ENCODE assay signal across 8 cellular contexts in genomic region chr9:107637421-107638420, GRCh38.
DNase-seq lines count a peak whose midpoint lies in the region; ATAC-seq and TF ChIP-seq lines count a peak whose summit lies in the region.

No MANE protein-coding gene starts in this region.

- H3K4me1 Mint-ChIP-seq in CD14-positive monocyte = peaks cover 45% of the 10 kb centered on the region

- intact Hi-C loops in CD14-positive monocyte (cut with micrococcal nuclease) = loop anchor here (2.0 to 10.0 kb wide), 5 partner anchors 37 to 150 kb away; partner anchors contain the start of gene KLF4 (in 1 of the 2)
- intact Hi-C loops in transverse colon (cut with DNase I; ENCODE audit: low total_unique reads) = loop anchor here (2.0 to 5.0 kb wide), 3 partner anchors 113 to 1750 kb away; no protein-coding TSS in a partner anchor

- peak overlapping the region; percentile 81 to 92 for H3K4me3 Mint-ChIP-seq in CD14-positive monocyte

- H3K4me3 ChIP-seq in fibroblast of the aortic adventitia (ENCODE audit: low read depth, low read length) (peak overlapping the region; percentile 64), mucosa of rectum (ENCODE audit: low read length in 2 of 2) (peak overlapping the region; percentile 74 to 76), transverse colon (peak overlapping the region; percentile 1 to 53 (median 38))

- ATAC-seq in HG03066 (IDR thresholded peaks at IDR 0.05; ENCODE audit: low read depth, unreplicated experiment) (peak; percentile 58), GM18511 (IDR thresholded peaks at IDR 0.05; ENCODE audit: unreplicated experiment) (no peak)

- H3K9me3 ChIP-seq in mucosa of rectum (ENCODE audit: control insufficient read depth in 2 of 2, low read length in 2 of 2) = no peaks in the 10 kb centered on the region
- H3K9me3 ChIP-seq in transverse colon = no peaks in the 10 kb centered on the region

- H3K9me3 Mint-ChIP-seq in CD14-positive monocyte = peaks cover 0 to 6% (median 0%) of the 10 kb centered on the region in 7 donors

- H3K9ac ChIP-seq in mucosa of rectum (ENCODE audit: low read depth in 1 of 2, low read length in 2 of 2) = peak overlapping the region; percentile 66 to 85

- peaks cover 9 to 31% of the 10 kb centered on the region in 2 donors for H3K4me1 ChIP-seq in mucosa of rectum (ENCODE audit: control insufficient read depth in 2 of 2, insufficient read depth in 2 of 2, low read length in 2 of 2)
- peaks cover 11 to 23% (median 17%) of the 10 kb centered on the region in 4 donors for H3K4me1 ChIP-seq in transverse colon

- DNase-seq in CD14-positive monocyte (ENCODE audit: low spot score) (peak; percentile 91), fibroblast of the aortic adventitia (ENCODE audit: low read depth) (peak; percentile 100), transverse colon (peak; percentile 80), GM19238 (ENCODE audit: insufficient read length, low spot score) (no peak)

- peak; percentile 90 for TF ChIP-seq POLR2A in transverse colon (IDR thresholded peaks at IDR 0.05)

- in situ Hi-C loops in transverse colon (cut with MboI; ENCODE audit: low pct_ligation_motif_present in 1 of 4, low pct_unique_long_range_greater_than_20kb in 1 of 4, low sequenced_read_pairs in 3 of 4) = no loop called here

- H3K36me3 Mint-ChIP-seq in CD14-positive monocyte = peaks cover 0 to 3% of the 10 kb centered on the region in 2 donors

- WGBS in transverse colon (ENCODE audit: low coverage in 1 of 2), 2 donors = 0 to 15% methylated on average over 3 to 67 of the region's 67 CpGs

- H3K27ac ChIP-seq in VCaP = peak overlapping the region; percentile 41; the same call in 1 of the 2 replicates
- H3K27ac ChIP-seq in mucosa of rectum (ENCODE audit: low read depth in 2 of 2, low read length in 2 of 2) = peak overlapping the region; percentile 93 to 95
- peak overlapping the region; percentile 84 to 97 (median 92) for H3K27ac ChIP-seq in transverse colon

- TF ChIP-seq CTCF in CD14-positive monocyte (IDR thresholded peaks at IDR 0.05) (no peak), VCaP (conservative IDR thresholded peaks at IDR 0.05) (no peak), fibroblast of the aortic adventitia (IDR thresholded peaks at IDR 0.05; ENCODE audit: insufficient read depth, low read length) (peak; percentile 31), transverse colon (IDR thresholded peaks at IDR 0.05) (peak in 2 of 5 experiments; percentile 21 to 22)

- no peak for TF ChIP-seq EP300 in transverse colon (IDR thresholded peaks at IDR 0.05; ENCODE audit: low read depth)

- peak overlapping the region; percentile 97 to 98 (median 98) for H3K27ac Mint-ChIP-seq in CD14-positive monocyte

- peaks cover 0 to 3% (median 0%) of the 10 kb centered on the region in 3 donors for H3K27me3 Mint-ChIP-seq in CD14-positive monocyte (ENCODE audit: low read depth in 3 of 3)

- H3K36me3 ChIP-seq in mucosa of rectum (ENCODE audit: control insufficient read depth in 2 of 2, insufficient read depth in 2 of 2, low read length in 2 of 2) (no peaks in the 10 kb centered on the region), transverse colon (no peaks in the 10 kb centered on the region)

- H3K27me3 ChIP-seq in mucosa of rectum (ENCODE audit: control insufficient read depth in 2 of 2, insufficient read depth in 2 of 2, low read length in 2 of 2) (no peaks in the 10 kb centered on the region), transverse colon (no peaks in the 10 kb centered on the region)

Comparison
In these comparisons a context has a peak if more than half of its experiments do, and no peak if none do; other contexts are left out.
1. H3K27ac ChIP-seq: peak in every context shown above with its lines; median percentile 94 in mucosa of rectum; 92 in transverse colon; 41 in VCaP.